Comparison of ENCODE assay signal across 25 cellular contexts in genomic region chr9:13369426-13369825, GRCh38.
A peak's percentile ranks its signal among the peaks of the same experiment; 100 is the strongest.
DNase-seq lines count a peak whose midpoint lies in the region; TF ChIP-seq lines count a peak whose summit lies in the region.
"Had no signal": no experiment of that assay in that cellular context is flagged by ENCODE, and none has a peak within 500 bp of the region (broad histone marks: within the 10 kb centered on the region; RNA-seq: fewer than 3 reads in every experiment).

No MANE protein-coding gene starts in this region.

- TF ChIP-seq CTCF in mesothelial cell of epicardium (IDR thresholded peaks at IDR 0.05; ENCODE audit: unreplicated experiment) = no peak

- no peaks in the 10 kb centered on the region for H3K36me3 ChIP-seq in H7 (replicated peaks; ENCODE audit: control insufficient read depth, insufficient read depth, low read length)
- H3K36me3 ChIP-seq: heart right ventricle, lower lobe of right lung, pancreas, suprapubic skin, upper lobe of left lung had no signal

- DNase-seq in H7 = peak; percentile 5
- peak; percentile 11 to 34 for DNase-seq in NCI-H1930 (lab: John Stamatoyannopoulos, UW)
- peak; percentile 52 for DNase-seq in NCI-H774 (lab: John Stamatoyannopoulos, UW)
- no peak for DNase-seq in mesothelial cell of epicardium (ENCODE audit: low spot score in 2 of 2, unreplicated experiment in 2 of 2)
- DNase-seq in hypothalamus (lab: John Stamatoyannopoulos, UW) = no peak
- no peak for DNase-seq in NK-92 treated with Interleukin-12 subunit alpha and Interleukin-12 subunit beta, amount 100 ng/mL, for 24 hours (lab: John Stamatoyannopoulos, UW)
- DNase-seq in NCI-H526 treated with DMSO at 0.1 percent for 48 hours (lab: John Stamatoyannopoulos, UW) = no peak
- DNase-seq in activated T-helper 2 cell treated with anti-CD3 and anti-CD28 coated beads, Interferon-gamma antibody, Interleukin-2, Interleukin-4, amounts not matched to agents 10 μg/mL and 5 μg/mL and 100 μg/mL, durations not matched to agents 14 hours and 24 hours and 36 hours (ENCODE audit: low spot score) = no peak
- DNase-seq: activated CD4-positive, alpha-beta T cell treated with anti-CD3 and anti-CD28 coated beads, Interleukin-2, amount 50 U/mL, for 4 hours; activated CD8-positive, alpha-beta memory T cell treated with anti-CD3 and anti-CD28 coated beads, Interleukin-2, amount 10 ng/mL, durations not matched to agents 7 days and 5 days; activated T-cell treated with anti-CD3 and anti-CD28 coated beads, Interleukin-2, amount 50 U/mL, for 4 hours; body of pancreas; DMS53; H9; heart right ventricle; lower lobe of right lung; MM.1S; naive thymus-derived CD8-positive, alpha-beta T cell; NCI-H1694; pancreas; small intestine; stimulated activated naive CD4-positive, alpha-beta T cell treated with Interleukin-2 at 50 U/mL for 16 hours; T-helper 2 cell; upper lobe of left lung had no signal

- peak overlapping the region; percentile 34 for H3K27ac Mint-ChIP-seq in mesothelial cell of epicardium
- no peak overlapping the region for H3K27ac Mint-ChIP-seq in activated T-helper 2 cell treated with anti-CD3 and anti-CD28 coated beads, Interferon-gamma antibody, Interleukin-2, Interleukin-4, amounts not matched to agents 10 μg/mL and 5 μg/mL and 100 μg/mL, durations not matched to agents 14 hours and 24 hours and 36 hours
- H3K27ac Mint-ChIP-seq: activated CD8-positive, alpha-beta memory T cell treated with anti-CD3 and anti-CD28 coated beads, Interleukin-2, amount 10 ng/mL, durations not matched to agents 7 days and 5 days; H9; naive thymus-derived CD8-positive, alpha-beta T cell had no signal

- H3K27me3 ChIP-seq in H7 (ENCODE audit: control insufficient read depth, insufficient read depth, low read length) = no peaks in the 10 kb centered on the region
- H3K27me3 ChIP-seq: body of pancreas, heart right ventricle, suprapubic skin, upper lobe of left lung had no signal

- H3K36me3 Mint-ChIP-seq in mesothelial cell of epicardium = peaks cover 1% of the 10 kb centered on the region
- H3K36me3 Mint-ChIP-seq in activated T-helper 2 cell treated with anti-CD3 and anti-CD28 coated beads, Interferon-gamma antibody, Interleukin-2, Interleukin-4, amounts not matched to agents 10 μg/mL and 5 μg/mL and 100 μg/mL, durations not matched to agents 14 hours and 24 hours and 36 hours (ENCODE audit: low read depth) = no peaks in the 10 kb centered on the region
- H3K36me3 Mint-ChIP-seq: activated CD8-positive, alpha-beta memory T cell treated with anti-CD3 and anti-CD28 coated beads, Interleukin-2, amount 10 ng/mL, durations not matched to agents 7 days and 5 days; naive thymus-derived CD8-positive, alpha-beta T cell had no signal

- H3K27me3 Mint-ChIP-seq in mesothelial cell of epicardium (ENCODE audit: low read depth) = no peaks in the 10 kb centered on the region
- H3K27me3 Mint-ChIP-seq in activated T-helper 2 cell treated with anti-CD3 and anti-CD28 coated beads, Interferon-gamma antibody, Interleukin-2, Interleukin-4, amounts not matched to agents 10 μg/mL and 5 μg/mL and 100 μg/mL, durations not matched to agents 14 hours and 24 hours and 36 hours (ENCODE audit: low read depth) = no peaks in the 10 kb centered on the region
- H3K27me3 Mint-ChIP-seq: activated CD8-positive, alpha-beta memory T cell treated with anti-CD3 and anti-CD28 coated beads, Interleukin-2, amount 10 ng/mL, durations not matched to agents 7 days and 5 days had no signal

- H3K4me3 ChIP-seq in H7 (ENCODE audit: insufficient read depth, low read depth, low read length) = no peak overlapping the region
- H3K4me3 ChIP-seq: body of pancreas, heart right ventricle, lower lobe of right lung, pancreas, suprapubic skin, upper lobe of left lung had no signal

- peaks cover 4% of the 10 kb centered on the region for H3K9me3 Mint-ChIP-seq in mesothelial cell of epicardium
- no peaks in the 10 kb centered on the region for H3K9me3 Mint-ChIP-seq in activated T-helper 2 cell treated with anti-CD3 and anti-CD28 coated beads, Interferon-gamma antibody, Interleukin-2, Interleukin-4, amounts not matched to agents 10 μg/mL and 5 μg/mL and 100 μg/mL, durations not matched to agents 14 hours and 24 hours and 36 hours
- H3K9me3 Mint-ChIP-seq: H9 had no signal

- no peak overlapping the region for H3K4me3 Mint-ChIP-seq in mesothelial cell of epicardium
- H3K4me3 Mint-ChIP-seq in activated T-helper 2 cell treated with anti-CD3 and anti-CD28 coated beads, Interferon-gamma antibody, Interleukin-2, Interleukin-4, amounts not matched to agents 10 μg/mL and 5 μg/mL and 100 μg/mL, durations not matched to agents 14 hours and 24 hours and 36 hours (ENCODE audit: low read depth) = no peak overlapping the region
- H3K4me3 Mint-ChIP-seq: activated CD8-positive, alpha-beta memory T cell treated with anti-CD3 and anti-CD28 coated beads, Interleukin-2, amount 10 ng/mL, durations not matched to agents 7 days and 5 days; activated T-cell treated with anti-CD3 and anti-CD28 coated beads, Interleukin-2, amount 50 U/mL, for 4 hours; H9; naive thymus-derived CD8-positive, alpha-beta T cell had no signal

- intact Hi-C loops in activated T-helper 2 cell treated with anti-CD3 and anti-CD28 coated beads, Interferon-gamma antibody, Interleukin-2, Interleukin-4, amounts not matched to agents 10 μg/mL and 5 μg/mL and 100 μg/mL, durations not matched to agents 14 hours and 24 hours and 36 hours (cut with micrococcal nuclease) = no loop called here

- H3K4me1 Mint-ChIP-seq in mesothelial cell of epicardium = peaks cover 28% of the 10 kb centered on the region
- H3K4me1 Mint-ChIP-seq in activated T-helper 2 cell treated with anti-CD3 and anti-CD28 coated beads, Interferon-gamma antibody, Interleukin-2, Interleukin-4, amounts not matched to agents 10 μg/mL and 5 μg/mL and 100 μg/mL, durations not matched to agents 14 hours and 24 hours and 36 hours (ENCODE audit: low read depth) = no peaks in the 10 kb centered on the region
- H3K4me1 Mint-ChIP-seq: activated CD8-positive, alpha-beta memory T cell treated with anti-CD3 and anti-CD28 coated beads, Interleukin-2, amount 10 ng/mL, durations not matched to agents 7 days and 5 days; naive thymus-derived CD8-positive, alpha-beta T cell had no signal

Comparison
In these comparisons a context has a peak if more than half of its experiments do, and no peak if none do; other contexts are left out.
1. DNase-seq: peak in H7 (single experiment), NCI-H1930 (2 of 2) and NCI-H774 (single experiment); none in mesothelial cell of epicardium (0 of 2), hypothalamus (0 of 51), NK-92 treated with Interleukin-12 subunit alpha and Interleukin-12 subunit beta, amount 100 ng/mL, for 24 hours (single experiment), NCI-H526 treated with DMSO at 0.1 percent for 48 hours (single experiment) and activated T-helper 2 cell treated with anti-CD3 and anti-CD28 coated beads, Interferon-gamma antibody, Interleukin-2, Interleukin-4, amounts not matched to agents 10 μg/mL and 5 μg/mL and 100 μg/mL, durations not matched to agents 14 hours and 24 hours and 36 hours (single experiment).